Comparison of ENCODE assay signal across 8 cellular contexts in the genomic region with DNA sequence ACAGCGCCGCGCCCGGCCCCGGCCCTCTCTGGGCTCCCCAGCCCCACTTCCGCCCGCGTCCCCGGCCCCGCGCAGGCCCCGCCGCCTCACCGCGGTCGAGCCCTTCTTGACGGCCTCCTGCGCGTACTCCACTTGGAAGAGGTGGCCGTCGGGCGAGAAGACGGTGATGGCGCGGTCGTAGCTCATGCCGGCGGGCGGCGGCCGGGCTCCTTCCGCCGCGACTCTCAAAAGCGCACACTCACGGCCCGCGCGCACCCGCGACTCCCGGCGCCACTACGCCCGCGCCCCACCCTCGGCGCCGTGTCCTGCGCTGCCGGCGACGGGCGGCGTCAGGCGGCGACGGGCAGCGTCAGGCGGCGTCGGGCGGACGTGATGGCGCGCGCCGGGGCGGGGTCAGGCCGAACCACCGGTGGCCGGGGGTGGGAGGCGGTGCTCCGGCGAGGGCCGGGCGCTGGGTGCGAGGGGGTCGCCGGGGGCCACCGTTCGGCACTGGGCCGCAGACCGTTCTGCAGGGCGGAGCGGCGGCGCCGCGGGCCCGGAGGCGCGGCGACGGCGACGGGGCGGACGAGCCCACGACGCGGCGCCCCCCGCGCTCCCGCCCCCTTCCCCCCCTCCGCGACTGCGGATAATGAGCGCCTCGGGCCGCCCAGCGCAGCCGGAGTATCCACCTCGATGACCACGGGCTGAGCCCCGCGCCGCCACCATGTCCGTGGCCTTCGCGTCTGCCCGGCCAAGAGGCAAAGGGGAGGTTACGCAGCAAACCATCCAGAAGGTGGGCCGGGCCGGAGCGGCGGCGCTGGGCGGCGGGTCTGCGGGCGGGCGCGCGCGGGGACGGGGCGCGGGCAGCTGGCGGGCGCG. TPM values are rescaled to one million over a fixed set of nuclear protein-coding genes. Genes with fewer than 3 reads are reported as not detected.
DNase-seq lines count a peak whose midpoint lies in the region; ATAC-seq and TF ChIP-seq lines count a peak whose summit lies in the region.

A gene (minus strand): TSS at position 277 of the 858 bp plus-strand sequence. CDS start 91 bp downstream, at position 186.
A gene with protein sequence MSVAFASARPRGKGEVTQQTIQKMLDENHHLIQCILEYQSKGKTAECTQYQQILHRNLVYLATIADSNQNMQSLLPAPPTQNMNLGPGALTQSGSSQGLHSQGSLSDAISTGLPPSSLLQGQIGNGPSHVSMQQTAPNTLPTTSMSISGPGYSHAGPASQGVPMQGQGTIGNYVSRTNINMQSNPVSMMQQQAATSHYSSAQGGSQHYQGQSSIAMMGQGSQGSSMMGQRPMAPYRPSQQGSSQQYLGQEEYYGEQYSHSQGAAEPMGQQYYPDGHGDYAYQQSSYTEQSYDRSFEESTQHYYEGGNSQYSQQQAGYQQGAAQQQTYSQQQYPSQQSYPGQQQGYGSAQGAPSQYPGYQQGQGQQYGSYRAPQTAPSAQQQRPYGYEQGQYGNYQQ (plus strand): TSS at position 652 of the 858 bp plus-strand sequence. CDS start 52 bp downstream, at position 704.

- in situ Hi-C loops in KBM-7 (cut with MboI; ENCODE audit: low pct_unique_long_range_greater_than_20kb, low sequenced_read_pairs), result loop anchor here (10.0 kb wide), 1 partner anchor 119 kb away; no protein-coding TSS in a partner anchor

- ATAC-seq in DND-41 (ENCODE audit: insufficient read depth, low read depth) (peak; percentile 84), GM21619 (IDR thresholded peaks at IDR 0.05; ENCODE audit: unreplicated experiment) (peak; percentile 72), gastroesophageal sphincter (peak; percentile 95)

- peaks cover 93% of the 10 kb centered on the region for H3K79me2 ChIP-seq in DND-41 (ENCODE audit: insufficient read depth, low read length)

- no peak for TF ChIP-seq CTCF in DND-41 (IDR thresholded peaks at IDR 0.05; ENCODE audit: borderline replicate concordance, extremely low read depth, low read length, poor library complexity, severe bottlenecking)
- no peak for TF ChIP-seq CTCF in gastroesophageal sphincter (IDR thresholded peaks at IDR 0.05)

- no peaks in the 10 kb centered on the region for H3K9me3 ChIP-seq in DND-41 (ENCODE audit: insufficient read depth, low read length, severe bottlenecking)
- H3K9me3 ChIP-seq in gastroesophageal sphincter, result no peaks in the 10 kb centered on the region

- H3K4me1 ChIP-seq in DND-41 (ENCODE audit: insufficient read depth, low read length), result peaks cover 53% of the 10 kb centered on the region
- peaks cover 0 to 72% (median 23%) of the 10 kb centered on the region in 3 donors for H3K4me1 ChIP-seq in gastroesophageal sphincter

- H3K27ac ChIP-seq in DND-41 (ENCODE audit: low read length) (peak within 1 kb of the TSS; percentile 84), gastroesophageal sphincter (peak within 1 kb of the TSS; percentile 91 to 100 (median 98)), substantia nigra (ENCODE audit: low read depth, low read length, poor library complexity, severe bottlenecking) (peak within 1 kb of the TSS; percentile 85)

- H3K9ac ChIP-seq in DND-41 (ENCODE audit: low read depth, low read length), result peak within 1 kb of the TSS; percentile 90

- H4K20me1 ChIP-seq in DND-41 (ENCODE audit: insufficient read depth, low read length), result peaks cover 82% of the 10 kb centered on the region

- peaks cover 54% of the 10 kb centered on the region for H3K36me3 ChIP-seq in DND-41 (ENCODE audit: insufficient read depth, low read length)
- H3K36me3 ChIP-seq in gastroesophageal sphincter, result peaks cover 0 to 24% of the 10 kb centered on the region in 2 donors

- H3K4me2 ChIP-seq in DND-41 (ENCODE audit: insufficient read depth, low read length), result peak within 1 kb of the TSS; percentile 95

- no peaks in the 10 kb centered on the region for H3K27me3 ChIP-seq in DND-41 (ENCODE audit: insufficient read depth, low read length, poor library complexity)
- no peaks in the 10 kb centered on the region for H3K27me3 ChIP-seq in gastroesophageal sphincter

- peak within 1 kb of the TSS; percentile 95 for H2AFZ ChIP-seq in DND-41 (ENCODE audit: low read depth, low read length)

- TF ChIP-seq EP300 in gastroesophageal sphincter (IDR thresholded peaks at IDR 0.05), result no peak

- DNase-seq in DND-41 (peak; percentile 85), KBM-7 (peak; percentile 84), SHP77 treated with DMSO at 0.1 percent for 48 hours (lab: John Stamatoyannopoulos, UW) (peak; percentile 62), nucleus accumbens (lab: John Stamatoyannopoulos, UW) (peak in 55 of 56 donors; percentile 28 to 91 (median 77)), substantia nigra (lab: John Stamatoyannopoulos, UW) (peak; percentile 31 to 94 (median 78))
- peak; percentile 73 for DNase-seq in activated gamma-delta T cell treated with anti-CD3 and anti-CD28 coated beads, Interleukin-2, amount 50 U/mL, for 16 hours (ENCODE audit: low read depth)

- H3K4me3 ChIP-seq in DND-41 (ENCODE audit: low read depth in 1 of 2, low read length in 2 of 2), result peak within 1 kb of the TSS; percentile 83 to 84
- H3K4me3 ChIP-seq in gastroesophageal sphincter, result peak within 1 kb of the TSS; percentile 96

- no CpG with 5 or more reads among the region's 143 CpGs for WGBS in gastroesophageal sphincter (ENCODE audit: low coverage in 1 of 2), 2 donors

- peak; percentile 95 to 96 for TF ChIP-seq POLR2A in gastroesophageal sphincter (IDR thresholded peaks at IDR 0.05)

RNA-seq across cellular contexts. Expression of the first gene that starts in this region (rescaled TPM):
- 100 to 1,000 TPM; 253 to 352 (median 303) TPM for total RNA-seq in gastroesophageal sphincter

RNA-seq across cellular contexts. Expression of the second gene that starts in this region (rescaled TPM):
- total RNA-seq in gastroesophageal sphincter, result 10 to 100 TPM in 2 of 4 donors, 1 to 10 TPM in 2; 6.8 to 12.3 (median 11.1) TPM

Comparison
In these comparisons a context has a peak if more than half of its experiments do, and no peak if none do; other contexts are left out.
1. Peak in every context shown above with its lines: DNase-seq, ATAC-seq, H3K4me3 ChIP-seq and H3K27ac ChIP-seq.